ENCODE assay signal across 8 cellular contexts in genomic region chr1:182599339-182599738, GRCh38.
A peak's percentile ranks its signal among the peaks of the same experiment; 100 is the strongest.
DNase-seq lines count a peak whose midpoint lies in the region; ATAC-seq and TF ChIP-seq lines count a peak whose summit lies in the region.

No MANE protein-coding gene starts in this region.

- H3K4me3 ChIP-seq in AG10803 (ENCODE audit: low read length) (no peak overlapping the region), fibroblast of pulmonary artery (replicated peaks; ENCODE audit: low read depth, low read length) (no peak overlapping the region)

- no peak for ATAC-seq in GM21786 (IDR thresholded peaks at IDR 0.05; ENCODE audit: unreplicated experiment)

- TF ChIP-seq CTCF in AG10803 (conservative IDR thresholded peaks at IDR 0.05; ENCODE audit: low read length) (peak; percentile 26), GM12872 (IDR thresholded peaks at IDR 0.05; ENCODE audit: insufficient read depth, low read depth, low read length) (peak; percentile 73), VCaP (conservative IDR thresholded peaks at IDR 0.05) (no peak; the same call in 1 of the 2 replicates), fibroblast of pulmonary artery (IDR thresholded peaks at IDR 0.05; ENCODE audit: low read length, missing control alignments) (peak; percentile 32)

- DNase-seq in AG10803 (ENCODE audit: low read depth) (no peak), fibroblast of pulmonary artery (ENCODE audit: low read depth) (no peak), NCI-H1436 treated with DMSO at 0.1 percent for 48 hours (lab: John Stamatoyannopoulos, UW) (no peak), DMS79 (lab: John Stamatoyannopoulos, UW) (no peak), NCI-H774 (lab: John Stamatoyannopoulos, UW) (no peak)

- H3K27ac ChIP-seq in VCaP = peak overlapping the region; percentile 49
